ENCODE assay signal across 1 cellular context in genomic region chr4:1253831-1254230, GRCh38.
TF ChIP-seq lines count a peak whose summit lies in the region.

No MANE protein-coding gene starts in this region.

TF ChIP-seq in IMR-90, 13 proteins besides CTCF, POLR2A, EP300 and RAD21:
- TF ChIP-seq CEBPB (IDR thresholded peaks at IDR 0.05; ENCODE audit: low read depth, low read length) (no peak), RFX5 (IDR thresholded peaks at IDR 0.05; ENCODE audit: low read depth, low read length) (no peak)
